Comparison of ENCODE assay signal across 1 cellular context in genomic region chr18:41265047-41265446, GRCh38.
TF ChIP-seq lines count a peak whose summit lies in the region.

No MANE protein-coding gene starts in this region.

TF ChIP-seq in endothelial cell of umbilical vein, 7 proteins besides CTCF, POLR2A, EP300 and RAD21:
- TF ChIP-seq MAX (IDR thresholded peaks at IDR 0.05; ENCODE audit: insufficient read depth, insufficient read length) (no peak), EZH2 (IDR thresholded peaks at IDR 0.05; ENCODE audit: borderline replicate concordance, low read depth, low read length, severe bottlenecking) (no peak), FOS (IDR thresholded peaks at IDR 0.05; ENCODE audit: borderline replicate concordance, insufficient read depth, low read length) (no peak), MYC (IDR thresholded peaks at IDR 0.05; ENCODE audit: low read depth, low read length) (no peak), GATA2 (IDR thresholded peaks at IDR 0.05; ENCODE audit: insufficient read depth, insufficient read length, low read depth, low read length) (no peak), JUN (IDR thresholded peaks at IDR 0.05; ENCODE audit: borderline replicate concordance, insufficient read depth, insufficient read length, low read depth) (no peak), POLR2AphosphoS5 (IDR thresholded peaks at IDR 0.05; ENCODE audit: insufficient read depth, low read depth, low read length) (no peak)
